11 cellular contexts compared by ENCODE assay signal in genomic region chr12:9732966-9733461, GRCh38. TPM values are rescaled to one million over a fixed set of nuclear protein-coding genes. Genes with fewer than 3 reads are reported as not detected.
DNase-seq lines count a peak whose midpoint lies in the region; ATAC-seq, FAIRE-seq and TF ChIP-seq lines count a peak whose summit lies in the region.
"Had no signal": no experiment of that assay in that cellular context is flagged by ENCODE, and none has a peak within 500 bp of the region (broad histone marks: within the 10 kb centered on the region; RNA-seq: fewer than 3 reads in every experiment).

Gene CLECL1, minus strand, starts transcription at chr12:9733097.

- no peak within 1 kb of the TSS for H3K4me2 ChIP-seq in HepG2 (ENCODE audit: low read depth, low read length)

- peak; percentile 71 for DNase-seq in NOMO-1 treated with DMSO at 0.1 percent for 48 hours (lab: John Stamatoyannopoulos, UW; ENCODE audit: unreplicated experiment)
- DNase-seq in immature natural killer cell = no peak
- no peak for DNase-seq in HepG2 (ENCODE audit: low spot score)
- no peak for DNase-seq in dorsolateral prefrontal cortex
- no peak for DNase-seq in RCC 7860 (ENCODE audit: low spot score)
- no peak for DNase-seq in GOT3 (lab: John Stamatoyannopoulos, UW)
- DNase-seq: anterior cingulate cortex, nucleus accumbens had no signal

- FAIRE-seq in HepG2 (lab: Jason Lieb, UNC) = no peak
- no peak for FAIRE-seq in RCC 7860 (lab: Jason Lieb, UNC)

- no peaks in the 10 kb centered on the region for H3K4me1 ChIP-seq in HepG2 (ENCODE audit: insufficient read depth, low read length)
- H3K4me1 ChIP-seq: gastroesophageal sphincter had no signal

- H2AFZ ChIP-seq in HepG2 (ENCODE audit: low read length) = no peak within 1 kb of the TSS

- 59% methylated on average over 8 of the region's 8 CpGs for WGBS in HepG2 (ENCODE audit: low lambda C conversion rate)

- no peaks in the 10 kb centered on the region for H3K36me3 ChIP-seq in HepG2 (replicated peaks in 1 of 2; ENCODE audit: control insufficient read depth in 1 of 2, insufficient read depth in 2 of 2, low read length in 2 of 2)
- H3K36me3 ChIP-seq: gastroesophageal sphincter had no signal

- H3K9ac ChIP-seq in HepG2 (ENCODE audit: insufficient read depth, low read depth, low read length) = no peak within 1 kb of the TSS

- TF ChIP-seq CTCF in GM12875 (IDR thresholded peaks at IDR 0.05; ENCODE audit: borderline replicate concordance, insufficient read depth, low read depth, low read length) (no peak), HepG2 (CRISPR knock-in tag; IDR thresholded peaks at IDR 0.05) (no peak), dorsolateral prefrontal cortex (IDR thresholded peaks at IDR 0.05 in 54 of 56, conservative IDR thresholded peaks at IDR 0.05 in 2 of 56; ENCODE audit: low read depth in 1 of 56, partially characterized antibody in 56 of 56) (no peak)

- H3K4me3 ChIP-seq in GM12875 (ENCODE audit: low read depth, low read length) = peak within 1 kb of the TSS; percentile 11
- no peak within 1 kb of the TSS for H3K4me3 ChIP-seq in HepG2 (replicated peaks in 1 of 3; ENCODE audit: insufficient read depth in 1 of 3, low read depth in 2 of 3, low read length in 3 of 3)
- H3K4me3 ChIP-seq in dorsolateral prefrontal cortex = peak within 1 kb of the TSS in 12 of 59 donors; percentile 0 to 31 (median 12)
- H3K4me3 ChIP-seq: gastroesophageal sphincter had no signal

- in situ Hi-C loops in HepG2 (cut with HindIII; ENCODE audit: extremely low pct_ligation_motif_present, low pct_unique_long_range_greater_than_20kb) = no loop called here

- ATAC-seq in GM21529 (IDR thresholded peaks at IDR 0.05; ENCODE audit: unreplicated experiment) (peak; percentile 40), HepG2 (no peak)
- ATAC-seq: gastroesophageal sphincter had no signal

- no peaks in the 10 kb centered on the region for H3K36me3 Mint-ChIP-seq in immature natural killer cell

- H4K20me1 ChIP-seq in HepG2 (ENCODE audit: insufficient read depth, low read length) = no peaks in the 10 kb centered on the region

- peak within 1 kb of the TSS in 4 of 6 donors; percentile 1 to 64 (median 32) for H3K27ac Mint-ChIP-seq in immature natural killer cell

- H3K9me3 Mint-ChIP-seq in immature natural killer cell = no peaks in the 10 kb centered on the region

- peaks cover 2% of the 10 kb centered on the region in 3 donors for H3K27me3 Mint-ChIP-seq in immature natural killer cell (ENCODE audit: low read depth in 3 of 3)

- H3K27me3 ChIP-seq in HepG2 (ENCODE audit: control insufficient read depth in 1 of 2, insufficient read depth in 2 of 2, low read length in 2 of 2) = 0 out of 5 replicates have a peak, but pooled peaks cover 0 to 3% of the 10 kb centered on the region in 2 experiments
- no peaks in the 10 kb centered on the region for H3K27me3 ChIP-seq in dorsolateral prefrontal cortex
- H3K27me3 ChIP-seq: gastroesophageal sphincter had no signal

- H3K4me1 Mint-ChIP-seq in immature natural killer cell = peaks cover 20 to 36% of the 10 kb centered on the region in 2 donors

- TF ChIP-seq RAD21 in HepG2 (CRISPR knock-in tag; IDR thresholded peaks at IDR 0.05) = no peak

- POLR2A ChIA-PET in HepG2 (lab: Yijun Ruan, JAX) = no interaction called here

- H3K4me3 Mint-ChIP-seq in immature natural killer cell = peak within 1 kb of the TSS in 4 of 5 donors; percentile 10 to 47 (median 30)

- intact Hi-C loops in HepG2 (cut with micrococcal nuclease; ENCODE audit: unreplicated experiment) (no loop called here), dorsolateral prefrontal cortex (cut with DNase I) (no loop called here)

- TF ChIP-seq EP300 in HepG2 (IDR thresholded peaks at IDR 0.05; ENCODE audit: low read depth in 2 of 2, low read length in 2 of 2) (no peak), HepG2 (CRISPR knock-in tag; IDR thresholded peaks at IDR 0.05; ENCODE audit: borderline replicate concordance) (no peak)

- H3K27ac ChIP-seq in HepG2 (ENCODE audit: extremely low read length, insufficient read depth, low read length) (no peak within 1 kb of the TSS), dorsolateral prefrontal cortex (peak within 1 kb of the TSS in 11 of 59 donors; percentile 1 to 60 (median 30))
- H3K27ac ChIP-seq: gastroesophageal sphincter had no signal

- no peaks in the 10 kb centered on the region for H3K79me2 ChIP-seq in HepG2 (ENCODE audit: insufficient read depth, low read length)

- BruUV-seq in HepG2 (replicated peaks; lab: Mats Ljungman, UMichigan) = no TSS peak

- TF ChIP-seq POLR2A in HepG2 (IDR thresholded peaks at IDR 0.05; ENCODE audit: insufficient read depth in 1 of 2, low read depth in 2 of 2, low read length in 2 of 2) = no peak

- CTCF ChIA-PET in HepG2 (lab: Yijun Ruan, JAX; ENCODE audit: low intra/inter-chr PET ratio, low total read pairs) = no interaction called here

- no peaks in the 10 kb centered on the region for H3K9me3 ChIP-seq in HepG2 (ENCODE audit: low read length)
- H3K9me3 ChIP-seq: gastroesophageal sphincter had no signal

TF ChIP-seq in HepG2, 621 proteins besides CTCF, POLR2A, EP300 and RAD21:
- TF ChIP-seq HOXA7 (CRISPR knock-in tag; IDR thresholded peaks at IDR 0.05) (no peak), KDM4B (CRISPR knock-in tag; IDR thresholded peaks at IDR 0.05) (no peak)

RNA-seq across cellular contexts. Expression of gene CLECL1, which starts in this region (rescaled TPM):
- polyA plus RNA-seq in immature natural killer cell (1 to 10 TPM in 2 of 3 donors, not detected in 1; 1.2 to 3.5 TPM), HepG2 (2011; rRNA removed) (not detected in 2 replicates)
- total RNA-seq in HepG2 (2016; rRNA removed; fragmentation: Illumina TruSeq; extraction: Trizol) (not detected in 2 replicates), dorsolateral prefrontal cortex (1 to 10 TPM in 17 of 120 experiments, under 1 TPM in 6, not detected in 97; 0.47 to 1.8 (median 1.3) TPM)
- not detected in 2 replicates for total RNA-seq in HepG2 (2016; cell fraction: cytosol; rRNA removed; fragmentation: Illumina TruSeq; extraction: Trizol; ENCODE audit: low read depth)
- not detected in 2 replicates for total RNA-seq in HepG2 (2016; cell fraction: insoluble cytoplasmic fraction; rRNA removed; fragmentation: Illumina TruSeq; extraction: Trizol)
- total RNA-seq in HepG2 (2016; cell fraction: membrane; rRNA removed; fragmentation: Illumina TruSeq; extraction: Trizol) = not detected in 2 replicates
- not detected in 2 replicates for total RNA-seq in HepG2 (2016; cell fraction: nucleus; rRNA removed; fragmentation: Illumina TruSeq; extraction: Trizol)
- polyA plus RNA-seq in HepG2 (2011; cell fraction: cytosol; rRNA removed) = not detected in 2 replicates
- not detected in 2 replicates for polyA plus RNA-seq in HepG2 (2011; cell fraction: nucleus; rRNA removed)
- polyA plus RNA-seq in HepG2 (2012) = not detected in 2 replicates
- polyA plus RNA-seq in HepG2 (2016; cell fraction: cytosol; fragmentation: Illumina TruSeq; extraction: Trizol; ENCODE audit: low read depth) = not detected in 2 replicates
- not detected in 2 replicates for polyA plus RNA-seq in HepG2 (2016; cell fraction: insoluble cytoplasmic fraction; fragmentation: Illumina TruSeq; extraction: Trizol; ENCODE audit: low read depth)
- not detected in 2 replicates for polyA plus RNA-seq in HepG2 (2016; cell fraction: membrane; fragmentation: Illumina TruSeq; extraction: Trizol; ENCODE audit: low read depth)
- polyA plus RNA-seq in HepG2 (2016; cell fraction: nucleus; fragmentation: Illumina TruSeq; extraction: Trizol; ENCODE audit: insufficient read depth, low read depth) = not detected in 2 replicates
- polyA minus RNA-seq in HepG2 (2011; rRNA and poly(A)+ RNA removed; ENCODE audit: low replicate concordance) = not detected in 2 replicates
- polyA minus RNA-seq in HepG2 (2011; cell fraction: cytosol; rRNA and poly(A)+ RNA removed) = not detected in 2 replicates
- not detected in 2 replicates for polyA minus RNA-seq in HepG2 (2011; cell fraction: nucleus; rRNA and poly(A)+ RNA removed)
- total RNA-seq: gastroesophageal sphincter had no signal
